In genomic region chr6:81750660-81751387, GRCh38 we compare ENCODE assay signal across 8 cellular contexts. TPM values are rescaled to one million over a fixed set of nuclear protein-coding genes. Genes with fewer than 3 reads are reported as not detected.
DNase-seq lines count a peak whose midpoint lies in the region; ATAC-seq, FAIRE-seq and TF ChIP-seq lines count a peak whose summit lies in the region.

No MANE protein-coding gene starts in this region.

- no peaks in the 10 kb centered on the region for H3K79me2 ChIP-seq in keratinocyte (ENCODE audit: control insufficient read depth, insufficient read depth, low read length)

- peaks cover 3% of the 10 kb centered on the region for H3K36me3 Mint-ChIP-seq in activated CD4-positive, alpha-beta T cell treated with anti-CD3 and anti-CD28 coated beads for 36 hours (ENCODE audit: low read depth)
- no peaks in the 10 kb centered on the region for H3K36me3 Mint-ChIP-seq in activated T-helper 1 cell treated with anti-CD3 and anti-CD28 coated beads, Interleukin-12 subunit alpha, Interleukin-12 subunit beta, Interleukin-2, Interleukin-4 antibody, amounts not matched to agents 30 ng/mL and 10 ng/mL and 1 ng/mL, durations not matched to agents 14 hours and 24 hours and 36 hours (ENCODE audit: low read depth)

- H3K9me1 ChIP-seq in keratinocyte (ENCODE audit: control insufficient read depth, extremely low read depth, insufficient read depth, low read length): no peaks in the 10 kb centered on the region

- H3K27ac Mint-ChIP-seq in activated CD4-positive, alpha-beta T cell treated with anti-CD3 and anti-CD28 coated beads for 36 hours: peak overlapping the region; percentile 17
- H3K27ac Mint-ChIP-seq in activated T-helper 1 cell treated with anti-CD3 and anti-CD28 coated beads, Interleukin-12 subunit alpha, Interleukin-12 subunit beta, Interleukin-2, Interleukin-4 antibody, amounts not matched to agents 30 ng/mL and 10 ng/mL and 1 ng/mL, durations not matched to agents 14 hours and 24 hours and 36 hours: no peak overlapping the region

- H3K27me3 ChIP-seq in keratinocyte (ENCODE audit: control insufficient read depth, extremely low read depth, insufficient read depth, low read length) (no peaks in the 10 kb centered on the region), suprapubic skin (no peaks in the 10 kb centered on the region)

- H3K9me3 ChIP-seq in keratinocyte (ENCODE audit: control insufficient read depth, low read depth, low read length) (no peaks in the 10 kb centered on the region), suprapubic skin (no peaks in the 10 kb centered on the region)

- TF ChIP-seq EP300 in suprapubic skin (IDR thresholded peaks at IDR 0.05): no peak

- H3K9me3 Mint-ChIP-seq in activated CD4-positive, alpha-beta T cell treated with anti-CD3 and anti-CD28 coated beads for 36 hours (ENCODE audit: low read depth): no peaks in the 10 kb centered on the region
- H3K9me3 Mint-ChIP-seq in activated T-helper 1 cell treated with anti-CD3 and anti-CD28 coated beads, Interleukin-12 subunit alpha, Interleukin-12 subunit beta, Interleukin-2, Interleukin-4 antibody, amounts not matched to agents 30 ng/mL and 10 ng/mL and 1 ng/mL, durations not matched to agents 14 hours and 24 hours and 36 hours: no peaks in the 10 kb centered on the region

- H3K27me3 Mint-ChIP-seq in activated CD4-positive, alpha-beta T cell treated with anti-CD3 and anti-CD28 coated beads for 36 hours: peaks cover 14% of the 10 kb centered on the region
- peaks cover 34% of the 10 kb centered on the region for H3K27me3 Mint-ChIP-seq in activated T-helper 1 cell treated with anti-CD3 and anti-CD28 coated beads, Interleukin-12 subunit alpha, Interleukin-12 subunit beta, Interleukin-2, Interleukin-4 antibody, amounts not matched to agents 30 ng/mL and 10 ng/mL and 1 ng/mL, durations not matched to agents 14 hours and 24 hours and 36 hours (ENCODE audit: insufficient read depth)

- TF ChIP-seq CTCF in keratinocyte (optimal IDR thresholded peaks at IDR 0.05 in 1 of 3, IDR thresholded peaks at IDR 0.05 in 1 of 3, conservative IDR thresholded peaks at IDR 0.05 in 1 of 3; ENCODE audit: extremely low read depth in 1 of 3, insufficient read depth in 2 of 3, low read length in 3 of 3): no peak
- TF ChIP-seq CTCF in suprapubic skin (IDR thresholded peaks at IDR 0.05): no peak

- no peak for ATAC-seq in activated CD4-positive, alpha-beta T cell treated with anti-CD3 and anti-CD28 coated beads for 36 hours
- ATAC-seq in GM21526 (IDR thresholded peaks at IDR 0.05; ENCODE audit: low FRiP score, unreplicated experiment) (no peak), left colon (no peak)

- peak overlapping the region; percentile 77 for H3K4me3 Mint-ChIP-seq in activated CD4-positive, alpha-beta T cell treated with anti-CD3 and anti-CD28 coated beads for 36 hours
- H3K4me3 Mint-ChIP-seq in activated T-helper 1 cell treated with anti-CD3 and anti-CD28 coated beads, Interleukin-12 subunit alpha, Interleukin-12 subunit beta, Interleukin-2, Interleukin-4 antibody, amounts not matched to agents 30 ng/mL and 10 ng/mL and 1 ng/mL, durations not matched to agents 14 hours and 24 hours and 36 hours: peak overlapping the region; percentile 88

- WGBS in suprapubic skin: 12% methylated on average over 12 of the region's 12 CpGs

- no peak for FAIRE-seq in keratinocyte (lab: Jason Lieb, UNC)

- no peaks in the 10 kb centered on the region for H4K20me1 ChIP-seq in keratinocyte (ENCODE audit: control insufficient read depth, extremely low read depth, insufficient read depth, low read length)

- no peak for TF ChIP-seq POLR2A in suprapubic skin (IDR thresholded peaks at IDR 0.05)

- CTCF ChIA-PET in activated CD4-positive, alpha-beta T cell treated with anti-CD3 and anti-CD28 coated beads for 36 hours (lab: Charles Lee): interaction anchor here (0.6 kb wide), 1 partner anchor 1748 kb away, joined by 3 read pairs; no protein-coding TSS in a partner anchor

- peak overlapping the region; percentile 87 for H3K9ac ChIP-seq in keratinocyte (ENCODE audit: control insufficient read depth, extremely low read depth, insufficient read depth, low read length)

- POLR2A ChIA-PET in activated CD4-positive, alpha-beta T cell treated with anti-CD3 and anti-CD28 coated beads for 36 hours (lab: Charles Lee): no interaction called here

- no peaks in the 10 kb centered on the region for H3K36me3 ChIP-seq in keratinocyte (ENCODE audit: control insufficient read depth in 2 of 2, extremely low read depth in 1 of 2, insufficient read depth in 2 of 2, low read length in 2 of 2)
- peaks cover 6% of the 10 kb centered on the region for H3K36me3 ChIP-seq in suprapubic skin

- H3K4me3 ChIP-seq in keratinocyte (ENCODE audit: control insufficient read depth in 2 of 3, extremely low read depth in 1 of 3, insufficient read depth in 2 of 3, low read depth in 1 of 3, low read length in 3 of 3) (peak overlapping the region; percentile 86 to 92 (median 86)), suprapubic skin (peak overlapping the region; percentile 68)

- peaks cover 21% of the 10 kb centered on the region for H3K4me1 Mint-ChIP-seq in activated CD4-positive, alpha-beta T cell treated with anti-CD3 and anti-CD28 coated beads for 36 hours
- peaks cover 16% of the 10 kb centered on the region for H3K4me1 Mint-ChIP-seq in activated T-helper 1 cell treated with anti-CD3 and anti-CD28 coated beads, Interleukin-12 subunit alpha, Interleukin-12 subunit beta, Interleukin-2, Interleukin-4 antibody, amounts not matched to agents 30 ng/mL and 10 ng/mL and 1 ng/mL, durations not matched to agents 14 hours and 24 hours and 36 hours (ENCODE audit: low read depth)

- no peak for DNase-seq in activated CD4-positive, alpha-beta T cell treated with anti-CD3 and anti-CD28 coated beads for 36 hours
- no peak for DNase-seq in activated CD4-positive, alpha-beta T cell treated with anti-CD3 and anti-CD28 coated beads for 4 hours
- no peak for DNase-seq in activated T-helper 1 cell treated with anti-CD3 and anti-CD28 coated beads, Interleukin-12 subunit alpha, Interleukin-12 subunit beta, Interleukin-2, Interleukin-4 antibody, amounts not matched to agents 30 ng/mL and 10 ng/mL and 1 ng/mL, durations not matched to agents 14 hours and 24 hours and 36 hours (ENCODE audit: low spot score)
- DNase-seq in keratinocyte (ENCODE audit: low read depth, low spot score): no peak
- DNase-seq in suprapubic skin (ENCODE audit: low spot score in 2 of 2): no peak
- DNase-seq in occipital lobe (lab: John Stamatoyannopoulos, UW): no peak
- no peak for DNase-seq in left colon

- peak overlapping the region; percentile 92 for H3K4me2 ChIP-seq in keratinocyte (ENCODE audit: control insufficient read depth, extremely low read depth, insufficient read depth, low read depth, low read length)

- intact Hi-C loops in activated CD4-positive, alpha-beta T cell treated with anti-CD3 and anti-CD28 coated beads for 36 hours (cut with DNase I, micrococcal nuclease): loop anchor here (2.0 to 10.0 kb wide), 7 partner anchors 299 to 1974 kb away; partner anchors contain the start of genes BCKDHB (in 1 of the 2), DOP1A (in 1 of the 2) and UBE3D (in 1 of the 2)
- intact Hi-C loops in activated T-helper 1 cell treated with anti-CD3 and anti-CD28 coated beads, Interleukin-12 subunit alpha, Interleukin-12 subunit beta, Interleukin-2, Interleukin-4 antibody, amounts not matched to agents 30 ng/mL and 10 ng/mL and 1 ng/mL, durations not matched to agents 14 hours and 24 hours and 36 hours (cut with micrococcal nuclease): loop anchor here (5.0 to 10.0 kb wide), 4 partner anchors 496 to 1806 kb away; partner anchors contain the start of genes DOP1A, ELOVL4, IBTK and PGM3
- intact Hi-C loops in left colon (cut with DNase I, micrococcal nuclease): loop anchor here in 1 of 2 donors (5.0 to 10.0 kb wide), 3 partner anchors 1146 to 1616 kb away; no protein-coding TSS in a partner anchor

- no peak overlapping the region for H2AFZ ChIP-seq in keratinocyte (ENCODE audit: control insufficient read depth, low read length)

- H3K27ac ChIP-seq in keratinocyte (ENCODE audit: control insufficient read depth, insufficient read depth, low read length) (peak overlapping the region; percentile 26), suprapubic skin (peak overlapping the region; percentile 93)

- H3K4me1 ChIP-seq in keratinocyte (ENCODE audit: control insufficient read depth, extremely low read depth, insufficient read depth, low read length) (peaks cover 20% of the 10 kb centered on the region), suprapubic skin (peaks cover 41% of the 10 kb centered on the region)

- dilution Hi-C loops in keratinocyte (cut with MboI; ENCODE audit: extremely low pct_ligation_motif_present, low sequenced_read_pairs): no loop called here

RNA-seq across cellular contexts. Expression of gene TENT5A, which starts 1.7 kb away (rescaled TPM):
- total RNA-seq in activated CD4-positive, alpha-beta T cell treated with anti-CD3 and anti-CD28 coated beads for 36 hours: under 1 TPM; 0.43 to 0.51 TPM
- total RNA-seq in activated T-helper 1 cell treated with anti-CD3 and anti-CD28 coated beads, Interleukin-12 subunit alpha, Interleukin-12 subunit beta, Interleukin-2, Interleukin-4 antibody, amounts not matched to agents 30 ng/mL and 10 ng/mL and 1 ng/mL, durations not matched to agents 14 hours and 24 hours and 36 hours: 0.34 and 0.47 TPM in 2 replicates
- 1.2 to 1.6 TPM (median 1.3 TPM) in 3 replicates for polyA plus RNA-seq in keratinocyte
- polyA plus RNA-seq in keratinocyte (2011; ENCODE audit: low read depth): 2.6 TPM
- 0.32 and 0.88 TPM in 2 replicates for polyA plus RNA-seq in keratinocyte (2011; cell fraction: cytosol; rRNA removed)
- 1.7 and 2.1 TPM in 2 replicates for polyA plus RNA-seq in keratinocyte (2011; cell fraction: nucleus; rRNA removed)
- polyA plus RNA-seq in keratinocyte (2012; ENCODE audit: low replicate concordance): 1.4 and 4.3 TPM in 2 replicates
- polyA minus RNA-seq in keratinocyte: 0.62 to 2.6 TPM (median 1.1 TPM) in 3 replicates
- 1.7 TPM for polyA minus RNA-seq in keratinocyte (2011; cell fraction: cytosol; rRNA and poly(A)+ RNA removed)
- 2.1 and 2.9 TPM in 2 replicates for polyA minus RNA-seq in keratinocyte (2011; cell fraction: nucleus; rRNA and poly(A)+ RNA removed)
- 10 to 100 TPM; 19.1 to 36.4 (median 26.9) TPM for total RNA-seq in suprapubic skin
- total RNA-seq in occipital lobe: 3.4 TPM
- 10 to 100 TPM; 26.3 to 29.3 TPM for total RNA-seq in left colon
